Comparison of ENCODE assay signal across 1 cellular context in the genomic region with DNA sequence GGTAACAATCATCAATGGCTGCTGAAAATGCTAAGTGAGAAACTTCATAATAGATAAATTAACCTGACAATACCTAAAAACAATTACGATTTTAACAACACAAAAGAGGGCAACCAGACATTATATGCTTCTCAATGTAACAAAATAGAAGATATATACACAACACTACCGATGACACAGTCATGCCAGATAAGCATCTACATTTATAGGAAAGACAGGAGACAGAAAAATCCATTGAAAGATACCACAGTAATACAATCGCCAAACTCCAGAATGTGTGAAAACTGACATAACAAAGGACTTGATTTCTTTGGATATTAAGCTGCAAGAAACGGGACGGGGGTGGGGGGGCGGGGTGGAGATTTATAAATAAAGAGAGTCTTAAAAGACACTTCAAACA.
TF ChIP-seq lines count a peak whose summit lies in the region.

No MANE protein-coding gene starts in this region.

TF ChIP-seq in GM23338, 12 proteins besides CTCF, POLR2A, EP300 and RAD21 (continued from another document):
- TF ChIP-seq, protein P1, sequence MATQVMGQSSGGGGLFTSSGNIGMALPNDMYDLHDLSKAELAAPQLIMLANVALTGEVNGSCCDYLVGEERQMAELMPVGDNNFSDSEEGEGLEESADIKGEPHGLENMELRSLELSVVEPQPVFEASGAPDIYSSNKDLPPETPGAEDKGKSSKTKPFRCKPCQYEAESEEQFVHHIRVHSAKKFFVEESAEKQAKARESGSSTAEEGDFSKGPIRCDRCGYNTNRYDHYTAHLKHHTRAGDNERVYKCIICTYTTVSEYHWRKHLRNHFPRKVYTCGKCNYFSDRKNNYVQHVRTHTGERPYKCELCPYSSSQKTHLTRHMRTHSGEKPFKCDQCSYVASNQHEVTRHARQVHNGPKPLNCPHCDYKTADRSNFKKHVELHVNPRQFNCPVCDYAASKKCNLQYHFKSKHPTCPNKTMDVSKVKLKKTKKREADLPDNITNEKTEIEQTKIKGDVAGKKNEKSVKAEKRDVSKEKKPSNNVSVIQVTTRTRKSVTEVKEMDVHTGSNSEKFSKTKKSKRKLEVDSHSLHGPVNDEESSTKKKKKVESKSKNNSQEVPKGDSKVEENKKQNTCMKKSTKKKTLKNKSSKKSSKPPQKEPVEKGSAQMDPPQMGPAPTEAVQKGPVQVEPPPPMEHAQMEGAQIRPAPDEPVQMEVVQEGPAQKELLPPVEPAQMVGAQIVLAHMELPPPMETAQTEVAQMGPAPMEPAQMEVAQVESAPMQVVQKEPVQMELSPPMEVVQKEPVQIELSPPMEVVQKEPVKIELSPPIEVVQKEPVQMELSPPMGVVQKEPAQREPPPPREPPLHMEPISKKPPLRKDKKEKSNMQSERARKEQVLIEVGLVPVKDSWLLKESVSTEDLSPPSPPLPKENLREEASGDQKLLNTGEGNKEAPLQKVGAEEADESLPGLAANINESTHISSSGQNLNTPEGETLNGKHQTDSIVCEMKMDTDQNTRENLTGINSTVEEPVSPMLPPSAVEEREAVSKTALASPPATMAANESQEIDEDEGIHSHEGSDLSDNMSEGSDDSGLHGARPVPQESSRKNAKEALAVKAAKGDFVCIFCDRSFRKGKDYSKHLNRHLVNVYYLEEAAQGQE (IDR thresholded peaks at IDR 0.05; ENCODE audit: unreplicated experiment), result no peak
- TF ChIP-seq ZNF462 (CRISPR knock-in tag; IDR thresholded peaks at IDR 0.05), result no peak
